In the genomic region with DNA sequence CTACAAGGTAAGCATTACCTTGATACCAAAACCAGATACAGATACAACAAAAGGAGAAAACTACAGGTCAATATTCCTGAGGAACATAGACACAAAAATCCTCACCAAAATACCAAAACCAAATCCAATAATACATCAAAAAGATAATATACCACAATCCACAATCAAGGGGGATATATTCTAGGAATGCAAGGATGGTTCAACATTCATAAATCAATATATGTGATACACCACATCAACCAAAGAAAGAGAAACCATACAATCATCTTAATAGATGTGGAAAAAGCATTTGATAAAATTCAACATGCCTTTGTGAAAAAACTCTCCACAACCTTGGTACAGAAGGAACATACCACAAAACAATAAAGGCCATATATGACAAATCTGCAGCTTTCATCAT, we compare ENCODE assay signal across 21 cellular contexts. TPM values are rescaled to one million over a fixed set of nuclear protein-coding genes. Genes with fewer than 3 reads are reported as not detected.
A peak's percentile ranks its signal among the peaks of the same experiment; 100 is the strongest.
DNase-seq lines count a peak whose midpoint lies in the region; ATAC-seq, FAIRE-seq and TF ChIP-seq lines count a peak whose summit lies in the region.
"Had no signal": no experiment of that assay in that cellular context is flagged by ENCODE, and none has a peak within 500 bp of the region (broad histone marks: within the 10 kb centered on the region; RNA-seq: fewer than 3 reads in every experiment).

No MANE protein-coding gene starts in this region.

- H3K4me3 ChIP-seq in K562 (no peak overlapping the region), thyroid gland (replicated peaks in 1 of 3) (no peak overlapping the region)
- H3K4me3 ChIP-seq: A549; BLaER1 treated with 17β-estradiol and CSF1 and Interleukin-3, amounts not matched to agents 10 nM and 100 nM had no signal

- intact Hi-C loops in K562 (cut with micrococcal nuclease) (no loop called here), thyroid gland (cut with DNase I) (no loop called here)

- ATAC-seq in K562 = no peak
- ATAC-seq: A549; CD8-positive, alpha-beta T cell had no signal

- DNase-seq in DMS53 (lab: John Stamatoyannopoulos, UW) = peak; percentile 4
- DNase-seq in DMS53 treated with DMSO at 0.1 percent for 48 hours (lab: John Stamatoyannopoulos, UW; ENCODE audit: unreplicated experiment) = no peak
- peak; percentile 17 for DNase-seq in OCI-M1 (lab: John Stamatoyannopoulos, UW)
- no peak for DNase-seq in K562 (ENCODE audit: extremely low read depth in 1 of 4, low spot score in 3 of 4)
- DNase-seq in NCI-H2029 (lab: John Stamatoyannopoulos, UW) = no peak
- no peak for DNase-seq in thyroid gland
- DNase-seq: AML-193; Caco-2; Calu3; CD4-positive, alpha-beta T cell; CD8-positive, alpha-beta T cell; DMS79 treated with DMSO at 0.1 percent for 48 hours; GF-D8 had no signal

- TF ChIP-seq RAD21 in K562 (CRISPR knock-in tag; conservative IDR thresholded peaks at IDR 0.05 in 1 of 2, IDR thresholded peaks at IDR 0.05 in 1 of 2) = no peak

- H3K27ac ChIP-seq in K562 (ENCODE audit: extremely low read depth, low read depth, low read length) = no peak overlapping the region
- H3K27ac ChIP-seq in thyroid gland = no peak overlapping the region
- H3K27ac ChIP-seq: 22Rv1; A549; BLaER1 treated with 17β-estradiol and CSF1 and Interleukin-3, amounts not matched to agents 10 nM and 100 nM; C4-2B had no signal

- no peaks in the 10 kb centered on the region for H4K20me1 ChIP-seq in K562 (replicated peaks; ENCODE audit: control insufficient read depth, insufficient read depth, low read length)
- H4K20me1 ChIP-seq: BLaER1 treated with 17β-estradiol and CSF1 and Interleukin-3, amounts not matched to agents 10 nM and 100 nM had no signal

- TF ChIP-seq CTCF in K562 (IDR thresholded peaks at IDR 0.05 in 2 of 3, conservative IDR thresholded peaks at IDR 0.05 in 1 of 3; ENCODE audit: insufficient read depth in 2 of 3, low read depth in 1 of 3, low read length in 3 of 3) (no peak), thyroid gland (IDR thresholded peaks at IDR 0.05) (no peak)

- H3K9me1 ChIP-seq in K562 (ENCODE audit: control insufficient read depth, insufficient read depth, low read length) = no peaks in the 10 kb centered on the region

- H3K9ac ChIP-seq in K562 (ENCODE audit: insufficient read depth in 1 of 2, low read depth in 2 of 2, low read length in 2 of 2) = no peak overlapping the region
- H3K9ac ChIP-seq: BLaER1 treated with 17β-estradiol and CSF1 and Interleukin-3, amounts not matched to agents 10 nM and 100 nM had no signal

- H3K79me2 ChIP-seq in K562 (ENCODE audit: control insufficient read depth, insufficient read depth, low read length) = no peaks in the 10 kb centered on the region

- no peak overlapping the region for H2AFZ ChIP-seq in K562 (ENCODE audit: low read depth, low read length)

- no peak for TF ChIP-seq EP300 in K562 (IDR thresholded peaks at IDR 0.05; ENCODE audit: low read length)

- POLR2A ChIA-PET in K562 (lab: Yijun Ruan, JAX) = no interaction called here

- no TSS peak for BruUV-seq in K562 (replicated peaks; lab: Mats Ljungman, UMichigan)

- no peak overlapping the region for H3K4me2 ChIP-seq in K562 (ENCODE audit: insufficient read depth, low read length)
- H3K4me2 ChIP-seq: A549; BLaER1 treated with 17β-estradiol and CSF1 and Interleukin-3, amounts not matched to agents 10 nM and 100 nM had no signal

- H3K36me3 ChIP-seq in K562 (ENCODE audit: control insufficient read depth, insufficient read depth, low read length) = no peaks in the 10 kb centered on the region
- no peaks in the 10 kb centered on the region for H3K36me3 ChIP-seq in thyroid gland

- CTCF ChIA-PET in K562 (lab: Yijun Ruan, JAX; ENCODE audit: low intra/inter-chr PET ratio) = no interaction called here

- TF ChIP-seq POLR2A in K562 (conservative IDR thresholded peaks at IDR 0.05) (no peak), thyroid gland (IDR thresholded peaks at IDR 0.05) (no peak)

- H3K27me3 ChIP-seq in K562 (ENCODE audit: control insufficient read depth in 2 of 2, insufficient read depth in 2 of 2, low read length in 2 of 2) = no peaks in the 10 kb centered on the region
- H3K27me3 ChIP-seq in thyroid gland = no peaks in the 10 kb centered on the region
- H3K27me3 ChIP-seq: BLaER1 treated with 17β-estradiol and CSF1 and Interleukin-3, amounts not matched to agents 10 nM and 100 nM had no signal

- no peak for FAIRE-seq in K562 (lab: Jason Lieb, UNC)
- FAIRE-seq: A549, D721Med, G401.6, GM12891, GM19239 had no signal

- no peaks in the 10 kb centered on the region for H3K4me1 ChIP-seq in K562 (replicated peaks in 1 of 2; ENCODE audit: control insufficient read depth in 2 of 2, insufficient read depth in 2 of 2, low read length in 2 of 2)
- no peaks in the 10 kb centered on the region for H3K4me1 ChIP-seq in thyroid gland
- H3K4me1 ChIP-seq: A549, Caco-2 had no signal

- H3K9me3 ChIP-seq in K562 (replicated peaks; ENCODE audit: control insufficient read depth, insufficient read depth, low read depth, low read length) (no peaks in the 10 kb centered on the region), thyroid gland (no peaks in the 10 kb centered on the region)
- H3K9me3 ChIP-seq: Caco-2 had no signal

- in situ Hi-C loops in K562 (cut with MboI) = no loop called here

TF ChIP-seq in K562, 482 proteins besides CTCF, POLR2A, EP300 and RAD21:
- peak; percentile 82 for TF ChIP-seq ZNF324 (CRISPR knock-in tag; IDR thresholded peaks at IDR 0.05)
- peak in 1 of 2 experiments; percentile 59; a peak in 1 of 3 replicates for TF ChIP-seq CBX3 (IDR thresholded peaks at IDR 0.05; ENCODE audit: borderline replicate concordance in 1 of 2, low read length in 2 of 2)
- TF ChIP-seq, protein P1, sequence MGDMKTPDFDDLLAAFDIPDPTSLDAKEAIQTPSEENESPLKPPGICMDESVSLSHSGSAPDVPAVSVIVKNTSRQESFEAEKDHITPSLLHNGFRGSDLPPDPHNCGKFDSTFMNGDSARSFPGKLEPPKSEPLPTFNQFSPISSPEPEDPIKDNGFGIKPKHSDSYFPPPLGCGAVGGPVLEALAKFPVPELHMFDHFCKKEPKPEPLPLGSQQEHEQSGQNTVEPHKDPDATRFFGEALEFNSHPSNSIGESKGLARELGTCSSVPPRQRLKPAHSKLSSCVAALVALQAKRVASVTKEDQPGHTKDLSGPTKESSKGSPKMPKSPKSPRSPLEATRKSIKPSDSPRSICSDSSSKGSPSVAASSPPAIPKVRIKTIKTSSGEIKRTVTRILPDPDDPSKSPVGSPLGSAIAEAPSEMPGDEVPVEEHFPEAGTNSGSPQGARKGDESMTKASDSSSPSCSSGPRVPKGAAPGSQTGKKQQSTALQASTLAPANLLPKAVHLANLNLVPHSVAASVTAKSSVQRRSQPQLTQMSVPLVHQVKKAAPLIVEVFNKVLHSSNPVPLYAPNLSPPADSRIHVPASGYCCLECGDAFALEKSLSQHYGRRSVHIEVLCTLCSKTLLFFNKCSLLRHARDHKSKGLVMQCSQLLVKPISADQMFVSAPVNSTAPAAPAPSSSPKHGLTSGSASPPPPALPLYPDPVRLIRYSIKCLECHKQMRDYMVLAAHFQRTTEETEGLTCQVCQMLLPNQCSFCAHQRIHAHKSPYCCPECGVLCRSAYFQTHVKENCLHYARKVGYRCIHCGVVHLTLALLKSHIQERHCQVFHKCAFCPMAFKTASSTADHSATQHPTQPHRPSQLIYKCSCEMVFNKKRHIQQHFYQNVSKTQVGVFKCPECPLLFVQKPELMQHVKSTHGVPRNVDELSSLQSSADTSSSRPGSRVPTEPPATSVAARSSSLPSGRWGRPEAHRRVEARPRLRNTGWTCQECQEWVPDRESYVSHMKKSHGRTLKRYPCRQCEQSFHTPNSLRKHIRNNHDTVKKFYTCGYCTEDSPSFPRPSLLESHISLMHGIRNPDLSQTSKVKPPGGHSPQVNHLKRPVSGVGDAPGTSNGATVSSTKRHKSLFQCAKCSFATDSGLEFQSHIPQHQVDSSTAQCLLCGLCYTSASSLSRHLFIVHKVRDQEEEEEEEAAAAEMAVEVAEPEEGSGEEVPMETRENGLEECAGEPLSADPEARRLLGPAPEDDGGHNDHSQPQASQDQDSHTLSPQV (IDR thresholded peaks at IDR 0.05) = no peak
TF ChIP-seq in K562: peak in this region for 2.

RNA-seq across cellular contexts. Expression of a gene that starts 28.4 kb away (rescaled TPM):
- total RNA-seq in K562 (2011; cell fraction: chromatin; rRNA removed; ENCODE audit: low replicate concordance) = 0.63 and 1.0 TPM in 2 replicates
- total RNA-seq in K562 (2011; cell fraction: nucleolus; rRNA removed) = 0.26 and 0.33 TPM in 2 replicates
- total RNA-seq in K562 (2011; cell fraction: nucleoplasm; rRNA removed) = 0.44 and 0.46 TPM in 2 replicates
- total RNA-seq in K562 (2014; rRNA removed) = 0.05 and 0.12 TPM in 2 replicates
- total RNA-seq in K562 (2014; rRNA removed; fragmentation: Illumina TruSeq; extraction: Trizol) = 0.18 and 0.32 TPM in 2 replicates
- 0.25 and 0.30 TPM in 2 replicates for total RNA-seq in K562 (2015; rRNA removed; fragmentation: Illumina TruSeq; extraction: Trizol)
- total RNA-seq in K562 (2021) = 0.31 and 0.36 TPM in 2 replicates
- polyA plus RNA-seq in K562 (2011; rRNA removed) = 0.40 and 0.45 TPM in 2 replicates
- polyA plus RNA-seq in K562 (2011; cell fraction: cytosol; rRNA removed) = 0.04 and 0.10 TPM in 2 replicates
- polyA plus RNA-seq in K562 (2011; cell fraction: nucleus; rRNA removed) = 0.36 and 0.38 TPM in 2 replicates
- 0.11 and 0.20 TPM in 2 replicates for polyA plus RNA-seq in K562 (2012)
- 0.25 and 0.42 TPM in 2 replicates for polyA plus RNA-seq in K562 (2014; fragmentation: Illumina TruSeq; extraction: Trizol)
- under 1 TPM; 0.03 to 0.14 TPM for polyA plus RNA-seq in K562 (2014; fragmentation: Nextera tagmentation; extraction: Ambion mirVana)
- 0.15 and 0.16 TPM in 2 replicates for polyA plus RNA-seq in K562 (2014; rRNA removed)
- 0.51 and 1.1 TPM in 2 replicates for polyA minus RNA-seq in K562 (2011; rRNA and poly(A)+ RNA removed)
- not detected in 2 replicates for polyA minus RNA-seq in K562 (2011; cell fraction: cytosol; rRNA and poly(A)+ RNA removed)
- polyA minus RNA-seq in K562 (2011; cell fraction: nucleus; rRNA and poly(A)+ RNA removed) = 0.33 and 0.40 TPM in 2 replicates
- 10 to 100 TPM in 3 of 4 donors, 1 to 10 TPM in 1; 9.9 to 21.7 (median 15.5) TPM for total RNA-seq in thyroid gland
- total RNA-seq: CD4-positive, alpha-beta T cell; CD8-positive, alpha-beta T cell had no signal

Comparison
In these comparisons a context has a peak if more than half of its experiments do, and no peak if none do; other contexts are left out.
1. DNase-seq: peak in DMS53 (single experiment) and OCI-M1 (single experiment); none in DMS53 treated with DMSO at 0.1 percent for 48 hours (single experiment), K562 (0 of 4), NCI-H2029 (single experiment) and thyroid gland (0 of 2).
2. RNA of a gene that starts 28.4 kb away (total RNA-seq): 9.9 to 21.7 TPM in thyroid gland; 0.05 to 1.0 TPM in K562; every median in the first group is over 4 times any median in the second.